In the genomic region with DNA sequence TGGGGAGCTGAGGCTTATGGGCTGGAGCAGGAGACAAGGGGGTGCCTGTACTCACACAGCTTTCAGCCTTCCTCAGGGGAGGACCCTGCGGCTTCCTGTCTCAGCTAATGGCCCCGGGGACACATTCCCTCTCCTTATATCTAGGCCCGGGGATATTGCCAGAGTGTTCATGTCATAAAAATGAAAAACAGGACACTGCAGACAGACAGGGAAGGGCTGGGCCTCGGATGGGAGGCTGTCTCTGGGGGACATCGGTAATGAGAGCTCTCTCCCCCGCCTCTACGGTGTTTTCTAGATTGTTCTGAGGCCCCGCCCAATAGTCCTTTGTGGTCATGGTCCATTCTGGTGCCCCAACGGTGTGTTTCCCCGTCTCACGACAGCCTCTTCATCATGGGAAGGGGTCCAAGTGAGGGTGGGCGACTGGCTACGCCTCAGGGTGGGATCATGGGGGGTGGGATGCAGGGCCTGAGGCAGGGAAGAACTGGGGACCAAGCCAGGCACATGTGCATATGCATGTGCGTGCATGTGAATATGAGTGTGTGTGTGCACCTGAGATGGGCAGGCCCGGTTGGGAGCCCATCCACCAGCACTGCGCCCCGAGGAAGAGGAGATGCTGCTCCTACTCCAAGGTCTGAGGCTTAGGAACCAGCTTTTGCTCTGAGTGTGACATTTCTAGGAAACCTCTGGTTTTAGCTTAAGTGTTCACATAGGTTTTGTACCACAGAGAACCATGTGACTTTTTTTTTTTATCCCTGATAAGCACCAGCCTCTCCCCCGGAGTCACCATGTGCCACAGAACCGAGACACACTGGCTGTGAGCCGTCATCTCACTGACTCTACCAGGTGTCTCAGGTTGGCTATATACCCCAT, we compare ENCODE assay signal across 24 cellular contexts.
"Had no signal": no experiment of that assay in that cellular context is flagged by ENCODE, and none has a peak within 500 bp of the region (broad histone marks: within the 10 kb centered on the region; RNA-seq: fewer than 3 reads in every experiment).

No MANE protein-coding gene starts in this region.

- H3K27ac ChIP-seq: psoas muscle, testis had no signal

- H3K4me1 Mint-ChIP-seq: activated naive CD8-positive, alpha-beta T cell treated with anti-CD3 and anti-CD28 coated beads, Interleukin-2, amount 50 U/mL, for 24 hours; mesothelial cell of epicardium; stimulated activated memory B cell treated with anti-CD40 and anti-IgM and Interleukin-4, amounts not matched to agents 10 μg/mL and 1 μg/mL and 100 μg/mL, for 72 hours had no signal

- H3K27ac Mint-ChIP-seq: activated CD4-positive, alpha-beta T cell treated with anti-CD3 and anti-CD28 coated beads, Interleukin-2, amount 10 ng/mL, durations not matched to agents 7 days and 5 days; activated CD8-positive, alpha-beta T cell treated with anti-CD3 and anti-CD28 coated beads, Interleukin-2, amount 10 ng/mL, durations not matched to agents 7 days and 5 days; activated naive CD4-positive, alpha-beta T cell treated with anti-CD3 and anti-CD28 coated beads, Interleukin-2, amount 10 ng/mL, durations not matched to agents 7 days and 5 days; activated naive CD8-positive, alpha-beta T cell treated with anti-CD3 and anti-CD28 coated beads, Interleukin-2, amount 50 U/mL, for 24 hours; mesothelial cell of epicardium; stimulated activated memory B cell treated with anti-CD40 and anti-IgM and Interleukin-4, amounts not matched to agents 10 μg/mL and 1 μg/mL and 100 μg/mL, for 72 hours; T-cell had no signal

- H3K9me3 ChIP-seq: psoas muscle, testis had no signal

- H3K4me3 Mint-ChIP-seq: activated CD4-positive, alpha-beta T cell treated with anti-CD3 and anti-CD28 coated beads, Interleukin-2, amount 10 ng/mL, durations not matched to agents 7 days and 5 days; activated CD8-positive, alpha-beta T cell treated with anti-CD3 and anti-CD28 coated beads, Interleukin-2, amount 10 ng/mL, durations not matched to agents 7 days and 5 days; activated naive CD4-positive, alpha-beta T cell treated with anti-CD3 and anti-CD28 coated beads, Interleukin-2, amount 10 ng/mL, durations not matched to agents 7 days and 5 days; activated naive CD8-positive, alpha-beta T cell treated with anti-CD3 and anti-CD28 coated beads, Interleukin-2, amount 50 U/mL, for 24 hours; mesothelial cell of epicardium; stimulated activated memory B cell treated with anti-CD40 and anti-IgM and Interleukin-4, amounts not matched to agents 10 μg/mL and 1 μg/mL and 100 μg/mL, for 72 hours; T-cell had no signal

- DNase-seq: activated CD4-positive, alpha-beta T cell treated with anti-CD3 and anti-CD28 coated beads, Interleukin-2, amount 10 ng/mL, durations not matched to agents 7 days and 5 days; activated CD8-positive, alpha-beta memory T cell treated with anti-CD3 and anti-CD28 coated beads, Interleukin-2, amount 50 U/mL, for 4 hours; activated CD8-positive, alpha-beta T cell treated with anti-CD3 and anti-CD28 coated beads, Interleukin-2, amount 10 ng/mL, durations not matched to agents 7 days and 5 days; activated effector memory CD4-positive, alpha-beta T cell treated with Interleukin-2 at 50 U/mL for 16 hours; activated naive CD4-positive, alpha-beta T cell treated with anti-CD3 and anti-CD28 coated beads, Interleukin-2, amount 10 ng/mL, durations not matched to agents 7 days and 5 days; activated naive CD8-positive, alpha-beta T cell treated with anti-CD3 and anti-CD28 coated beads, Interleukin-2, amount 50 U/mL, for 24 hours; activated T-cell treated with anti-CD3 and anti-CD28 coated beads, Interleukin-2, amount 50 U/mL, for 48 hours; anterior cingulate cortex; cerebellar nuclear complex; cortex of kidney; head of caudate nucleus; stimulated activated CD4-positive, alpha-beta T cell treated with anti-CD3 and anti-CD28 coated beads, Interleukin-4, amount 100 ng/mL, for 24 hours; T-cell; testis had no signal

- H3K4me2 ChIP-seq: smooth muscle cell had no signal

- H3K36me3 Mint-ChIP-seq: activated naive CD4-positive, alpha-beta T cell treated with anti-CD3 and anti-CD28 coated beads, Interleukin-2, amount 10 ng/mL, durations not matched to agents 7 days and 5 days; mesothelial cell of epicardium; stimulated activated memory B cell treated with anti-CD40 and anti-IgM and Interleukin-4, amounts not matched to agents 10 μg/mL and 1 μg/mL and 100 μg/mL, for 72 hours; T-cell; type B pancreatic cell had no signal

- H3K9me3 Mint-ChIP-seq: activated CD4-positive, alpha-beta T cell treated with anti-CD3 and anti-CD28 coated beads, Interleukin-2, amount 10 ng/mL, durations not matched to agents 7 days and 5 days; activated naive CD4-positive, alpha-beta T cell treated with anti-CD3 and anti-CD28 coated beads, Interleukin-2, amount 10 ng/mL, durations not matched to agents 7 days and 5 days; activated naive CD8-positive, alpha-beta T cell treated with anti-CD3 and anti-CD28 coated beads, Interleukin-2, amount 50 U/mL, for 24 hours; mesothelial cell of epicardium; stimulated activated memory B cell treated with anti-CD40 and anti-IgM and Interleukin-4, amounts not matched to agents 10 μg/mL and 1 μg/mL and 100 μg/mL, for 72 hours; T-cell; type B pancreatic cell had no signal

- H3K4me3 ChIP-seq: lung, psoas muscle, smooth muscle cell, testis had no signal

- H3K27me3 Mint-ChIP-seq: stimulated activated memory B cell treated with anti-CD40 and anti-IgM and Interleukin-4, amounts not matched to agents 10 μg/mL and 1 μg/mL and 100 μg/mL, for 72 hours had no signal

- FAIRE-seq: endometrium, frontal cortex had no signal

- ATAC-seq: activated CD4-positive, CD25-positive, alpha-beta regulatory T cell treated with anti-CD3 and anti-CD28 coated beads, Interleukin-2, amount 50 U/mL, for 24 hours; activated CD8-positive, alpha-beta T cell treated with anti-CD3 and anti-CD28 coated beads, Interleukin-2, amount 10 ng/mL, durations not matched to agents 7 days and 5 days; activated naive CD8-positive, alpha-beta T cell treated with anti-CD3 and anti-CD28 coated beads, Interleukin-2, amount 50 U/mL, for 24 hours; sciatic nerve; stimulated activated memory B cell treated with anti-CD40 and anti-IgM and Interleukin-4, amounts not matched to agents 10 μg/mL and 1 μg/mL and 100 μg/mL, for 72 hours; T-cell had no signal

- H3K27me3 ChIP-seq: testis had no signal
